In genomic region chr5:178324481-178325310, GRCh38 we compare ENCODE assay signal across 12 cellular contexts.
DNase-seq lines count a peak whose midpoint lies in the region; ATAC-seq and TF ChIP-seq lines count a peak whose summit lies in the region.
"Had no signal": no experiment of that assay in that cellular context is flagged by ENCODE, and none has a peak within 500 bp of the region (broad histone marks: within the 10 kb centered on the region; RNA-seq: fewer than 3 reads in every experiment).

No MANE protein-coding gene starts in this region.

- no peaks in the 10 kb centered on the region for H3K9me3 ChIP-seq in BLaER1 treated with 17β-estradiol and CSF1 and Interleukin-3, amounts not matched to agents 10 nM and 100 nM (replicated peaks in 1 of 11)
- H3K9me3 ChIP-seq: gastrocnemius medialis had no signal

- H4K20me1 ChIP-seq in BLaER1 treated with 17β-estradiol and CSF1 and Interleukin-3, amounts not matched to agents 10 nM and 100 nM = peaks cover 0 to 26% (median 14%) of the 10 kb centered on the region in 11 experiments; a peak in 13 of 22 replicates

- H3K36me3 ChIP-seq in BLaER1 treated with 17β-estradiol and CSF1 and Interleukin-3, amounts not matched to agents 10 nM and 100 nM = no peaks in the 10 kb centered on the region
- H3K36me3 ChIP-seq: gastrocnemius medialis had no signal

- peaks cover 3% of the 10 kb centered on the region; the same call in 1 of the 2 replicates for H3K27me3 Mint-ChIP-seq in WTC11 (ENCODE audit: low read depth)
- H3K27me3 Mint-ChIP-seq in activated CD4-positive, alpha-beta T cell treated with anti-CD3 and anti-CD28 coated beads for 36 hours = no peaks in the 10 kb centered on the region

- peak overlapping the region in 6 of 11 experiments; percentile 10 to 53 (median 34); a peak in 6 of 22 replicates for H3K9ac ChIP-seq in BLaER1 treated with 17β-estradiol and CSF1 and Interleukin-3, amounts not matched to agents 10 nM and 100 nM

- H3K9me3 Mint-ChIP-seq in WTC11 = no peaks in the 10 kb centered on the region
- H3K9me3 Mint-ChIP-seq in activated CD4-positive, alpha-beta T cell treated with anti-CD3 and anti-CD28 coated beads for 36 hours (ENCODE audit: low read depth) = no peaks in the 10 kb centered on the region

- TF ChIP-seq POLR2A in GM19099 (IDR thresholded peaks at IDR 0.05; ENCODE audit: extremely low read depth, insufficient read length, low read depth) = peak; percentile 46

- peak overlapping the region; percentile 69 to 97 (median 91) for H3K4me2 ChIP-seq in BLaER1 treated with 17β-estradiol and CSF1 and Interleukin-3, amounts not matched to agents 10 nM and 100 nM

- no peak overlapping the region; a peak in 1 of 22 replicates for H3K27ac ChIP-seq in BLaER1 treated with 17β-estradiol and CSF1 and Interleukin-3, amounts not matched to agents 10 nM and 100 nM
- no peak overlapping the region for H3K27ac ChIP-seq in RWPE1

- H3K27me3 ChIP-seq in BLaER1 treated with 17β-estradiol and CSF1 and Interleukin-3, amounts not matched to agents 10 nM and 100 nM = peaks cover 0 to 45% (median 6%) of the 10 kb centered on the region in 11 experiments; a peak in 12 of 22 replicates
- H3K27me3 ChIP-seq: gastrocnemius medialis had no signal

- intact Hi-C loops in activated CD4-positive, alpha-beta T cell treated with anti-CD3 and anti-CD28 coated beads for 36 hours (cut with DNase I, micrococcal nuclease) = loop anchor here in 1 of 2 experiments (5.0 kb wide), 1 partner anchor 82 kb away; no protein-coding TSS in a partner anchor
- intact Hi-C loops in sciatic nerve (cut with DNase I) = no loop called here

- no peak overlapping the region for H3K4me3 Mint-ChIP-seq in WTC11
- H3K4me3 Mint-ChIP-seq in activated CD4-positive, alpha-beta T cell treated with anti-CD3 and anti-CD28 coated beads for 36 hours = no peak overlapping the region

- H3K27ac Mint-ChIP-seq in WTC11 = peak overlapping the region; percentile 76
- H3K27ac Mint-ChIP-seq in activated CD4-positive, alpha-beta T cell treated with anti-CD3 and anti-CD28 coated beads for 36 hours = no peak overlapping the region

- CTCF ChIA-PET in WTC11 (lab: Charles Lee) = interaction anchor here (0.8 to 1.7 kb wide), 4 partner anchors 41 to 265 kb away, joined by 3 to 5 read pairs (median 4); partner anchors contain the start of gene COL23A1
- CTCF ChIA-PET in RWPE1 (lab: Yijun Ruan, JAX) = interaction anchor here (0.7 kb wide), 1 partner anchor 249 kb away, joined by 3 read pairs; no protein-coding TSS in a partner anchor
- CTCF ChIA-PET in activated CD4-positive, alpha-beta T cell treated with anti-CD3 and anti-CD28 coated beads for 36 hours (lab: Charles Lee) = no interaction called here

- peaks cover 79 to 96% (median 88%) of the 10 kb centered on the region in 10 experiments for H3K4me1 ChIP-seq in BLaER1 treated with 17β-estradiol and CSF1 and Interleukin-3, amounts not matched to agents 10 nM and 100 nM

- peak; percentile 51 for ATAC-seq in HG02840 (IDR thresholded peaks at IDR 0.05; ENCODE audit: low FRiP score, unreplicated experiment)
- ATAC-seq in WTC11 = no peak
- no peak for ATAC-seq in activated CD4-positive, alpha-beta T cell treated with anti-CD3 and anti-CD28 coated beads for 36 hours
- no peak for ATAC-seq in sciatic nerve
- ATAC-seq: gastrocnemius medialis had no signal

- no peaks in the 10 kb centered on the region for H3K36me3 Mint-ChIP-seq in WTC11
- H3K36me3 Mint-ChIP-seq in activated CD4-positive, alpha-beta T cell treated with anti-CD3 and anti-CD28 coated beads for 36 hours (ENCODE audit: low read depth) = no peaks in the 10 kb centered on the region

- TF ChIP-seq CTCF in WTC11 (IDR thresholded peaks at IDR 0.05) (no peak), RWPE1 (conservative IDR thresholded peaks at IDR 0.05; ENCODE audit: low read depth) (no peak)

- POLR2A ChIA-PET in WTC11 (lab: Charles Lee) (no interaction called here), RWPE1 (lab: Yijun Ruan, JAX; ENCODE audit: low non-redundant PET) (no interaction called here)
- POLR2A ChIA-PET in activated CD4-positive, alpha-beta T cell treated with anti-CD3 and anti-CD28 coated beads for 36 hours (lab: Charles Lee) = no interaction called here

- H3K4me1 Mint-ChIP-seq in WTC11 = peaks cover 28% of the 10 kb centered on the region
- H3K4me1 Mint-ChIP-seq in activated CD4-positive, alpha-beta T cell treated with anti-CD3 and anti-CD28 coated beads for 36 hours = no peaks in the 10 kb centered on the region

- no peak for DNase-seq in WTC11 (ENCODE audit: low spot score)
- no peak for DNase-seq in RWPE1 (ENCODE audit: low spot score)
- no peak for DNase-seq in GM03348 (ENCODE audit: low spot score)
- no peak for DNase-seq in activated CD4-positive, alpha-beta T cell treated with anti-CD3 and anti-CD28 coated beads for 36 hours
- DNase-seq in sciatic nerve (ENCODE audit: low spot score) = no peak
- DNase-seq: AML-193, dermis blood vessel endothelial cell, gastrocnemius medialis, MM.1S had no signal

- peak overlapping the region in 6 of 10 experiments; percentile 3 to 38 (median 22); a peak in 5 of 20 replicates for H3K4me3 ChIP-seq in BLaER1 treated with 17β-estradiol and CSF1 and Interleukin-3, amounts not matched to agents 10 nM and 100 nM
- H3K4me3 ChIP-seq: gastrocnemius medialis had no signal

TF ChIP-seq in WTC11, 78 proteins besides CTCF, POLR2A, EP300 and RAD21:
- no peak for TF ChIP-seq NR1H2 (CRISPR knock-in tag; IDR thresholded peaks at IDR 0.05)
- no peak for TF ChIP-seq ZNF121 (CRISPR knock-in tag; IDR thresholded peaks at IDR 0.05)
- no peak for TF ChIP-seq NFATC4 (CRISPR knock-in tag; IDR thresholded peaks at IDR 0.05)
- no peak for TF ChIP-seq TCF7 (CRISPR knock-in tag; IDR thresholded peaks at IDR 0.05; ENCODE audit: low read depth)
- TF ChIP-seq FOXP4 (CRISPR knock-in tag; IDR thresholded peaks at IDR 0.05) = no peak
- TF ChIP-seq ZNF671 (CRISPR knock-in tag; IDR thresholded peaks at IDR 0.05) = no peak
- TF ChIP-seq IRF1 (CRISPR knock-in tag; IDR thresholded peaks at IDR 0.05) = no peak
- TF ChIP-seq E2F5 (CRISPR knock-in tag; IDR thresholded peaks at IDR 0.05) = no peak
- no peak for TF ChIP-seq ZNF263 (CRISPR knock-in tag; IDR thresholded peaks at IDR 0.05; ENCODE audit: low read depth)
- no peak for TF ChIP-seq ELF4 (CRISPR knock-in tag; IDR thresholded peaks at IDR 0.05; ENCODE audit: low read depth)
